ENCODE assay signal across 17 cellular contexts in genomic region chr14:45149602-45150001, GRCh38. TPM values are rescaled to one million over a fixed set of nuclear protein-coding genes. Genes with fewer than 3 reads are reported as not detected.
A peak's percentile ranks its signal among the peaks of the same experiment; 100 is the strongest.
DNase-seq lines count a peak whose midpoint lies in the region; ATAC-seq, FAIRE-seq and TF ChIP-seq lines count a peak whose summit lies in the region.
"Had no signal": no experiment of that assay in that cellular context is flagged by ENCODE, and none has a peak within 500 bp of the region (broad histone marks: within the 10 kb centered on the region; RNA-seq: fewer than 3 reads in every experiment).

No MANE protein-coding gene starts in this region.

- H3K27ac ChIP-seq in HepG2 (ENCODE audit: extremely low read length, insufficient read depth, low read length) (no peak overlapping the region), right lobe of liver (no peak overlapping the region)
- H3K27ac ChIP-seq: 22Rv1, BLaER1, HL-60 had no signal

- TF ChIP-seq CTCF in HepG2 (CRISPR knock-in tag; IDR thresholded peaks at IDR 0.05): no peak
- no peak for TF ChIP-seq CTCF in right lobe of liver (IDR thresholded peaks at IDR 0.05)
- no peak for TF ChIP-seq CTCF in WTC11 (IDR thresholded peaks at IDR 0.05)
- no peak for TF ChIP-seq CTCF in progenitor cell of endocrine pancreas (IDR thresholded peaks at IDR 0.05; ENCODE audit: unreplicated experiment)

- H2AFZ ChIP-seq in HepG2 (ENCODE audit: low read length): no peak overlapping the region

- TF ChIP-seq RAD21 in HepG2 (CRISPR knock-in tag; IDR thresholded peaks at IDR 0.05): no peak

- no peak overlapping the region for H3K9ac ChIP-seq in HepG2 (ENCODE audit: insufficient read depth, low read depth, low read length)
- H3K9ac ChIP-seq: BLaER1 had no signal

- 98% methylated on average over 3 of the region's 3 CpGs for WGBS in HepG2 (ENCODE audit: low lambda C conversion rate)
- WGBS in right lobe of liver (ENCODE audit: insufficient coverage, low coverage, low lambda C conversion rate, missing lambda C conversion rate): 93% methylated on average over 2 of the region's 3 CpGs

- H3K4me1 Mint-ChIP-seq in WTC11 (peaks cover 8% of the 10 kb centered on the region), progenitor cell of endocrine pancreas (ENCODE audit: low read depth) (peaks cover 4% of the 10 kb centered on the region)
- H3K4me1 Mint-ChIP-seq: CD14-positive monocyte had no signal

- DNase-seq in HepG2 (ENCODE audit: low spot score): no peak
- no peak for DNase-seq in right lobe of liver
- no peak for DNase-seq in WTC11 (ENCODE audit: low spot score)
- DNase-seq in progenitor cell of endocrine pancreas (ENCODE audit: low spot score, unreplicated experiment): no peak
- no peak for DNase-seq in activated CD4-positive, alpha-beta T cell treated with anti-CD3 and anti-CD28 coated beads, Interleukin-2, amount 50 U/mL, for 4 hours
- DNase-seq: Calu3; CD4-positive, alpha-beta memory T cell; DMS79 treated with DMSO at 0.1 percent for 48 hours; GF-D8 had no signal

- no peak overlapping the region for H3K4me3 ChIP-seq in HepG2 (replicated peaks in 1 of 3; ENCODE audit: insufficient read depth in 1 of 3, low read depth in 2 of 3, low read length in 3 of 3)
- H3K4me3 ChIP-seq in right lobe of liver: no peak overlapping the region
- H3K4me3 ChIP-seq: BLaER1, HAP-1 had no signal

- POLR2A ChIA-PET in HepG2 (lab: Yijun Ruan, JAX) (no interaction called here), WTC11 (lab: Charles Lee) (no interaction called here)

- H3K9me3 Mint-ChIP-seq in WTC11 (no peaks in the 10 kb centered on the region), progenitor cell of endocrine pancreas (ENCODE audit: low read depth) (no peaks in the 10 kb centered on the region)

- peaks cover 15% of the 10 kb centered on the region for H3K36me3 Mint-ChIP-seq in WTC11
- peaks cover 11% of the 10 kb centered on the region for H3K36me3 Mint-ChIP-seq in progenitor cell of endocrine pancreas (ENCODE audit: insufficient read depth)

- CTCF ChIA-PET in HepG2 (lab: Yijun Ruan, JAX; ENCODE audit: low intra/inter-chr PET ratio, low total read pairs): no interaction called here
- CTCF ChIA-PET in WTC11 (lab: Charles Lee): no interaction called here

- intact Hi-C loops in HepG2 (cut with micrococcal nuclease; ENCODE audit: unreplicated experiment) (no loop called here), right lobe of liver (cut with DNase I) (no loop called here)

- H4K20me1 ChIP-seq in HepG2 (ENCODE audit: insufficient read depth, low read length): no peaks in the 10 kb centered on the region
- H4K20me1 ChIP-seq: BLaER1 had no signal

- H3K4me3 Mint-ChIP-seq in WTC11: no peak overlapping the region
- no peak overlapping the region for H3K4me3 Mint-ChIP-seq in progenitor cell of endocrine pancreas (ENCODE audit: low read depth)
- H3K4me3 Mint-ChIP-seq: CD14-positive monocyte; CD4-positive, alpha-beta memory T cell had no signal

- H3K9me3 ChIP-seq in HepG2 (ENCODE audit: low read length): no peaks in the 10 kb centered on the region
- H3K9me3 ChIP-seq in right lobe of liver: no peaks in the 10 kb centered on the region
- H3K9me3 ChIP-seq: BLaER1, HAP-1 had no signal

- H3K4me1 ChIP-seq in HepG2 (ENCODE audit: insufficient read depth, low read length): no peaks in the 10 kb centered on the region
- no peaks in the 10 kb centered on the region for H3K4me1 ChIP-seq in right lobe of liver
- H3K4me1 ChIP-seq: BLaER1 had no signal

- H3K27ac Mint-ChIP-seq in WTC11: peak overlapping the region; percentile 11; the same call in 1 of the 2 replicates
- peak overlapping the region; percentile 19 for H3K27ac Mint-ChIP-seq in progenitor cell of endocrine pancreas
- H3K27ac Mint-ChIP-seq: CD14-positive monocyte had no signal

- no peak for FAIRE-seq in HepG2 (lab: Jason Lieb, UNC)
- FAIRE-seq: H1 had no signal

- no peaks in the 10 kb centered on the region for H3K79me2 ChIP-seq in HepG2 (ENCODE audit: insufficient read depth, low read length)

- no peak for TF ChIP-seq EP300 in HepG2 (IDR thresholded peaks at IDR 0.05; ENCODE audit: low read depth in 2 of 2, low read length in 2 of 2)
- no peak for TF ChIP-seq EP300 in HepG2 (CRISPR knock-in tag; IDR thresholded peaks at IDR 0.05; ENCODE audit: borderline replicate concordance)

- BruUV-seq in HepG2 (replicated peaks; lab: Mats Ljungman, UMichigan): no TSS peak

- H3K4me2 ChIP-seq in HepG2 (ENCODE audit: low read depth, low read length): no peak overlapping the region
- H3K4me2 ChIP-seq: BLaER1 had no signal

- no peak for ATAC-seq in HepG2
- no peak for ATAC-seq in right lobe of liver
- no peak for ATAC-seq in WTC11
- no peak for ATAC-seq in HG03025 (IDR thresholded peaks at IDR 0.05; ENCODE audit: low FRiP score, unreplicated experiment)
- ATAC-seq in HG03280 (IDR thresholded peaks at IDR 0.05; ENCODE audit: unreplicated experiment): no peak

- in situ Hi-C loops in HepG2 (cut with HindIII; ENCODE audit: extremely low pct_ligation_motif_present, low pct_unique_long_range_greater_than_20kb): no loop called here

- H3K27me3 ChIP-seq in HepG2 (ENCODE audit: control insufficient read depth in 1 of 2, insufficient read depth in 2 of 2, low read length in 2 of 2) (no peaks in the 10 kb centered on the region), right lobe of liver (no peaks in the 10 kb centered on the region)
- H3K27me3 ChIP-seq: BLaER1 had no signal

- TF ChIP-seq POLR2A in HepG2 (IDR thresholded peaks at IDR 0.05; ENCODE audit: insufficient read depth in 1 of 2, low read depth in 2 of 2, low read length in 2 of 2) (no peak), right lobe of liver (IDR thresholded peaks at IDR 0.05) (no peak)

- H3K27me3 Mint-ChIP-seq in WTC11 (ENCODE audit: low read depth): no peaks in the 10 kb centered on the region
- H3K27me3 Mint-ChIP-seq in progenitor cell of endocrine pancreas: no peaks in the 10 kb centered on the region
- H3K27me3 Mint-ChIP-seq: CD4-positive, alpha-beta memory T cell had no signal

- H3K36me3 ChIP-seq in HepG2 (replicated peaks in 1 of 2; ENCODE audit: control insufficient read depth in 1 of 2, insufficient read depth in 2 of 2, low read length in 2 of 2) (peaks cover 0 to 4% of the 10 kb centered on the region in 2 experiments; a peak in 3 of 5 replicates), right lobe of liver (no peaks in the 10 kb centered on the region)

TF ChIP-seq in WTC11, 78 proteins besides CTCF, POLR2A, EP300 and RAD21 (continues in another document):
- no peak for TF ChIP-seq ETV6 (CRISPR knock-in tag; IDR thresholded peaks at IDR 0.05)
- no peak for TF ChIP-seq ZNF317 (CRISPR knock-in tag; IDR thresholded peaks at IDR 0.05; ENCODE audit: borderline replicate concordance, low read depth)

RNA-seq across cellular contexts. Expression of gene FANCM, which starts 13.9 kb away (rescaled TPM):
- total RNA-seq in HepG2 (2016; rRNA removed; fragmentation: Illumina TruSeq; extraction: Trizol): 10.4 and 13.1 TPM in 2 replicates
- total RNA-seq in HepG2 (2016; cell fraction: cytosol; rRNA removed; fragmentation: Illumina TruSeq; extraction: Trizol; ENCODE audit: low read depth): 3.1 and 3.2 TPM in 2 replicates
- 12.1 and 12.6 TPM in 2 replicates for total RNA-seq in HepG2 (2016; cell fraction: insoluble cytoplasmic fraction; rRNA removed; fragmentation: Illumina TruSeq; extraction: Trizol)
- 3.5 and 3.6 TPM in 2 replicates for total RNA-seq in HepG2 (2016; cell fraction: membrane; rRNA removed; fragmentation: Illumina TruSeq; extraction: Trizol)
- total RNA-seq in HepG2 (2016; cell fraction: nucleus; rRNA removed; fragmentation: Illumina TruSeq; extraction: Trizol): 27.2 and 28.4 TPM in 2 replicates
- 1.1 and 2.6 TPM in 2 replicates for polyA plus RNA-seq in HepG2 (2011; rRNA removed)
- 0.64 and 1.2 TPM in 2 replicates for polyA plus RNA-seq in HepG2 (2011; cell fraction: cytosol; rRNA removed)
- polyA plus RNA-seq in HepG2 (2011; cell fraction: nucleus; rRNA removed): 1.5 and 2.4 TPM in 2 replicates
- 1.1 and 2.0 TPM in 2 replicates for polyA plus RNA-seq in HepG2 (2012)
- 0.54 and 0.69 TPM in 2 replicates for polyA plus RNA-seq in HepG2 (2016; cell fraction: cytosol; fragmentation: Illumina TruSeq; extraction: Trizol; ENCODE audit: low read depth)
- 5.7 and 5.9 TPM in 2 replicates for polyA plus RNA-seq in HepG2 (2016; cell fraction: insoluble cytoplasmic fraction; fragmentation: Illumina TruSeq; extraction: Trizol; ENCODE audit: low read depth)
- polyA plus RNA-seq in HepG2 (2016; cell fraction: membrane; fragmentation: Illumina TruSeq; extraction: Trizol; ENCODE audit: low read depth): 0.76 and 1.6 TPM in 2 replicates
- 13.1 and 20.1 TPM in 2 replicates for polyA plus RNA-seq in HepG2 (2016; cell fraction: nucleus; fragmentation: Illumina TruSeq; extraction: Trizol; ENCODE audit: insufficient read depth, low read depth)
- 6.5 and 21.7 TPM in 2 replicates for polyA minus RNA-seq in HepG2 (2011; rRNA and poly(A)+ RNA removed; ENCODE audit: low replicate concordance)
- 3.1 and 4.5 TPM in 2 replicates for polyA minus RNA-seq in HepG2 (2011; cell fraction: cytosol; rRNA and poly(A)+ RNA removed)
- 13.9 and 19.7 TPM in 2 replicates for polyA minus RNA-seq in HepG2 (2011; cell fraction: nucleus; rRNA and poly(A)+ RNA removed)
- 1 to 10 TPM; 1.4 to 3.9 (median 1.9) TPM for total RNA-seq in right lobe of liver
- total RNA-seq in WTC11 (2021): 12.9 to 16.7 TPM (median 13.7 TPM) in 3 replicates
- 11.1 and 11.6 TPM in 2 replicates for total RNA-seq in progenitor cell of endocrine pancreas

RNA-seq across cellular contexts. Expression of gene FKBP3, which starts 15.3 kb away (rescaled TPM):
- total RNA-seq in HepG2 (2016; rRNA removed; fragmentation: Illumina TruSeq; extraction: Trizol) (87.6 and 140 TPM in 2 replicates), right lobe of liver (10 to 100 TPM; 25.0 to 32.9 (median 27.2) TPM), WTC11 (2021) (118 TPM in 3 replicates), progenitor cell of endocrine pancreas (121 and 125 TPM in 2 replicates)
- total RNA-seq in HepG2 (2016; cell fraction: cytosol; rRNA removed; fragmentation: Illumina TruSeq; extraction: Trizol; ENCODE audit: low read depth): 27.9 and 33.0 TPM in 2 replicates
- 89.6 and 145 TPM in 2 replicates for total RNA-seq in HepG2 (2016; cell fraction: insoluble cytoplasmic fraction; rRNA removed; fragmentation: Illumina TruSeq; extraction: Trizol)
- total RNA-seq in HepG2 (2016; cell fraction: membrane; rRNA removed; fragmentation: Illumina TruSeq; extraction: Trizol): 29.1 and 33.1 TPM in 2 replicates
- 64.8 and 67.4 TPM in 2 replicates for total RNA-seq in HepG2 (2016; cell fraction: nucleus; rRNA removed; fragmentation: Illumina TruSeq; extraction: Trizol)
- polyA plus RNA-seq in HepG2 (2011; rRNA removed): 40.2 and 57.0 TPM in 2 replicates
- 18.8 and 31.3 TPM in 2 replicates for polyA plus RNA-seq in HepG2 (2011; cell fraction: cytosol; rRNA removed)
- 18.1 and 30.4 TPM in 2 replicates for polyA plus RNA-seq in HepG2 (2011; cell fraction: nucleus; rRNA removed)
- polyA plus RNA-seq in HepG2 (2012): 75.2 and 122 TPM in 2 replicates
- polyA plus RNA-seq in HepG2 (2016; cell fraction: cytosol; fragmentation: Illumina TruSeq; extraction: Trizol; ENCODE audit: low read depth): 30.8 and 31.1 TPM in 2 replicates
- polyA plus RNA-seq in HepG2 (2016; cell fraction: insoluble cytoplasmic fraction; fragmentation: Illumina TruSeq; extraction: Trizol; ENCODE audit: low read depth): 228 and 238 TPM in 2 replicates
- 34.4 and 37.5 TPM in 2 replicates for polyA plus RNA-seq in HepG2 (2016; cell fraction: membrane; fragmentation: Illumina TruSeq; extraction: Trizol; ENCODE audit: low read depth)
- 149 and 154 TPM in 2 replicates for polyA plus RNA-seq in HepG2 (2016; cell fraction: nucleus; fragmentation: Illumina TruSeq; extraction: Trizol; ENCODE audit: insufficient read depth, low read depth)
- 3.0 and 4.9 TPM in 2 replicates for polyA minus RNA-seq in HepG2 (2011; rRNA and poly(A)+ RNA removed; ENCODE audit: low replicate concordance)
- polyA minus RNA-seq in HepG2 (2011; cell fraction: cytosol; rRNA and poly(A)+ RNA removed): 12.1 and 13.8 TPM in 2 replicates
- 38.2 and 44.6 TPM in 2 replicates for polyA minus RNA-seq in HepG2 (2011; cell fraction: nucleus; rRNA and poly(A)+ RNA removed)
